Comparison of ENCODE assay signal across 9 cellular contexts in the genomic region with DNA sequence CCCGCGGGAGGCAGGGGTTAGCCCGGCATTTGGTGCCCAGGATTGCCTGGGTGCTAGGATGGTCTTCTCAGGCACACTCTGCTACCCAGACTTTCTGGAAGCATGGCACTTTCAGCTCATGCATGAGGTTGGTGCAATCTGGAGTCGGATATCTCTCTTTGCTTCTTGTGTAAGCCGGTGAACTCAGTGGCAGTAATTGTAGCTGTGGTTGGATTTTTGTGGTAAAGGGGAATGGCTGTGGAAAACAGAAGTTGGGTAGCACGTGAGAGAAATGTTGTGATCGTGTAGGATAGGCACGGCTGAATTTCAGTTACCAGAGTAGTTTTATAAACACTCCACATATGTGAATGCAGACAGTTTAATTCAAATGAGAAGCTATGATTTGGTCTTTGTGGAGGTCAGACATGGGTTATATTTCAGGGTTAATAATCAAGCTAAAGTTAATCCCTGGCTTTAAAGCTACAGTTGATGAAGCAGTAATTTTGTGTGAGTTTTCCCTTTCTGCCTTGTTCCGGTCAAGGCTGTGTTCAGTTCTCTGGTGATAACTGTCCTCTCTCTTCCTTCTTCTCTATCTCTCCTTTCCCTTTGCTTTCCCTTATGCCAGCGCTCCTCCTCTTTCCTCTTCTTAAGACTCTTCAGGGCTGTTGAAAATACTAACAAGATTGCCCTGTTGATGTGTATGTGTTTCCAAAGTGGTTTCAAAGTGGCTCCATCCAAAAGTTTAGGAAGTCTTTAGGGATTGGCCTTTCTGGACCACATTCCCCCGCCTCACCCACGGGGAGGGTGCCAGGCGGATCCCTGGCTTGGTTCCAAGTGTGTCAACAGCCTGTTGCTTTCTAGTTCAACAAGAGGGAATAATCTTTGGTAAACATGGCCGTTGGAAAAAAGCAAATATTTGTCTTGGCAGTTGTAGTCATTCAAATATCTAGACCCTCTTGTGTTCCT.
DNase-seq lines count a peak whose midpoint lies in the region; ATAC-seq, FAIRE-seq and TF ChIP-seq lines count a peak whose summit lies in the region.
"Had no signal": no experiment of that assay in that cellular context is flagged by ENCODE, and none has a peak within 500 bp of the region (broad histone marks: within the 10 kb centered on the region; RNA-seq: fewer than 3 reads in every experiment).

No MANE protein-coding gene starts in this region.

- H3K27ac ChIP-seq in colonic mucosa (peak overlapping the region; percentile 70), pancreas (no peak overlapping the region)

- no peaks in the 10 kb centered on the region for H3K27me3 ChIP-seq in colonic mucosa
- H3K27me3 ChIP-seq in pancreas: no peaks in the 10 kb centered on the region

- WGBS in pancreas, 2 donors: 50 to 52% methylated on average over 14 of the region's 14 CpGs

- peaks cover 10% of the 10 kb centered on the region for H3K4me1 ChIP-seq in colonic mucosa
- H3K4me1 ChIP-seq in pancreas: peaks cover 0 to 8% (median 0%) of the 10 kb centered on the region in 3 donors

- peak overlapping the region; percentile 37 to 42 for H3K9ac ChIP-seq in colonic mucosa (ENCODE audit: low read depth in 2 of 2, low read length in 2 of 2)

- intact Hi-C loops in colonic mucosa (cut with DNase I): no loop called here
- intact Hi-C loops in pancreas (cut with DNase I): no loop called here

- H3K9me3 ChIP-seq in colonic mucosa (no peaks in the 10 kb centered on the region), pancreas (no peaks in the 10 kb centered on the region)

- H3K4me3 ChIP-seq in colonic mucosa: no peak overlapping the region
- no peak overlapping the region for H3K4me3 ChIP-seq in pancreas

- FAIRE-seq in pancreas (lab: Jason Lieb, UNC): no peak

- no peaks in the 10 kb centered on the region for H3K36me3 ChIP-seq in colonic mucosa
- no peaks in the 10 kb centered on the region for H3K36me3 ChIP-seq in pancreas

- ATAC-seq in pancreas: peak; percentile 87 to 93 (median 88)
- no peak for ATAC-seq in GM18502 (IDR thresholded peaks at IDR 0.05; ENCODE audit: poor library complexity, unreplicated experiment)
- ATAC-seq: T-helper 17 cell had no signal

- TF ChIP-seq CTCF in colonic mucosa (IDR thresholded peaks at IDR 0.05): no peak
- no peak for TF ChIP-seq CTCF in pancreas (IDR thresholded peaks at IDR 0.05)

- DNase-seq in EL (peak; percentile 81), NCI-H2171 treated with DMSO at 0.1 percent for 48 hours (lab: John Stamatoyannopoulos, UW) (peak; percentile 46), colonic mucosa (peak; percentile 96), pancreas (peak; percentile 62 to 88 (median 80))
- no peak for DNase-seq in stimulated activated CD4-positive, alpha-beta T cell treated with anti-CD3 and anti-CD28 coated beads, Interleukin-4, amount 100 ng/mL, for 4 hours
- DNase-seq in activated effector memory CD4-positive, alpha-beta T cell treated with Interleukin-2 at 50 U/mL for 16 hours: no peak
- DNase-seq in activated T-cell treated with anti-CD3 and anti-CD28 coated beads, Interleukin-2, amount 50 U/mL, for 48 hours: no peak
- DNase-seq: T-helper 17 cell had no signal

Comparison
In these comparisons a context has a peak if more than half of its experiments do, and no peak if none do; other contexts are left out.
1. DNase-seq: peak in EL (single experiment), NCI-H2171 treated with DMSO at 0.1 percent for 48 hours (single experiment), colonic mucosa (single experiment) and pancreas (6 of 6); none in stimulated activated CD4-positive, alpha-beta T cell treated with anti-CD3 and anti-CD28 coated beads, Interleukin-4, amount 100 ng/mL, for 4 hours (0 of 2), activated effector memory CD4-positive, alpha-beta T cell treated with Interleukin-2 at 50 U/mL for 16 hours (single experiment) and activated T-cell treated with anti-CD3 and anti-CD28 coated beads, Interleukin-2, amount 50 U/mL, for 48 hours (0 of 2).